1 cellular context compared by ENCODE assay signal in the genomic region with DNA sequence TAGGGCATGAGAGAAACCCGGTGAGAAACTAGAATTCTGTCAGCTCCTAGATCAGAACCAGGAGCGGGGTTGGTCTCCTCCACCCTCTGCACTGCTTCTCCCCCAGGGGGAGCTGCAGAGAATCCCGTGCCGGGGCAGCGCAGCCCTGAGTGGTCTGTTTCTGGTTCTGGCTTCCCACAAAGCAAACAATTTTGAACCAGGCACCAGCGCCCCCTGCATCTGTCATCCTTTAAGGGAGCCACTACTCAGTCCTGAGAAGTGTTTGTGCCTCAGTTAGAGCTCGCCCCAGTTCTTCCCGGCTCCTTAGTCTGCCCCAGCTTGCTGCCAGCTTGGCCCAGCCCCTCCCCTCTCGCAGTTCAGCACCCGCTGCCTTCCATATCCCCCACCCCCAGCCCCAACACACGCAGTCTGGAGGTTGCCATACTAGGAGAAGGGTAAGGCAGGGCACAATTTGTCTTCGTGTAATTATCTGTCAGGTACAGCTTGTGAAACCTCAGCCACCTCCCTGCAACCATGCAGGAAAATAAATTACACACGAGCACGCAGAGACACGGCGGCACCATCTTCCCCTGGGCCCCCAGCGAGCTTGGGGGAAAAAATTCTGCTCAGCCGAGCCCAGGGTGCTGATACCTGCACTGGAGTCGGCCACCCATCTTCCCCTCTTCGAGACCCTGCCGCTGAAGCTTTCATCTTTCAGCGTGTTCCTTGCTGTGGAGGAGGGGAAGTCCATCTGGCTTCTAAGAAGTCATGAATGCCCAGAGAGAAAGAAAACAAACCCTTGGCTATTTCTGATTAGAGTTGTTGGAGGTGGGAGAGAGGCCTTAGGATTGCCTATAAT.
TF ChIP-seq lines count a peak whose summit lies in the region.

No MANE protein-coding gene starts in this region.

TF ChIP-seq in H1, 55 proteins besides CTCF, POLR2A, EP300 and RAD21 (continued from another document):
- TF ChIP-seq, protein P1, sequence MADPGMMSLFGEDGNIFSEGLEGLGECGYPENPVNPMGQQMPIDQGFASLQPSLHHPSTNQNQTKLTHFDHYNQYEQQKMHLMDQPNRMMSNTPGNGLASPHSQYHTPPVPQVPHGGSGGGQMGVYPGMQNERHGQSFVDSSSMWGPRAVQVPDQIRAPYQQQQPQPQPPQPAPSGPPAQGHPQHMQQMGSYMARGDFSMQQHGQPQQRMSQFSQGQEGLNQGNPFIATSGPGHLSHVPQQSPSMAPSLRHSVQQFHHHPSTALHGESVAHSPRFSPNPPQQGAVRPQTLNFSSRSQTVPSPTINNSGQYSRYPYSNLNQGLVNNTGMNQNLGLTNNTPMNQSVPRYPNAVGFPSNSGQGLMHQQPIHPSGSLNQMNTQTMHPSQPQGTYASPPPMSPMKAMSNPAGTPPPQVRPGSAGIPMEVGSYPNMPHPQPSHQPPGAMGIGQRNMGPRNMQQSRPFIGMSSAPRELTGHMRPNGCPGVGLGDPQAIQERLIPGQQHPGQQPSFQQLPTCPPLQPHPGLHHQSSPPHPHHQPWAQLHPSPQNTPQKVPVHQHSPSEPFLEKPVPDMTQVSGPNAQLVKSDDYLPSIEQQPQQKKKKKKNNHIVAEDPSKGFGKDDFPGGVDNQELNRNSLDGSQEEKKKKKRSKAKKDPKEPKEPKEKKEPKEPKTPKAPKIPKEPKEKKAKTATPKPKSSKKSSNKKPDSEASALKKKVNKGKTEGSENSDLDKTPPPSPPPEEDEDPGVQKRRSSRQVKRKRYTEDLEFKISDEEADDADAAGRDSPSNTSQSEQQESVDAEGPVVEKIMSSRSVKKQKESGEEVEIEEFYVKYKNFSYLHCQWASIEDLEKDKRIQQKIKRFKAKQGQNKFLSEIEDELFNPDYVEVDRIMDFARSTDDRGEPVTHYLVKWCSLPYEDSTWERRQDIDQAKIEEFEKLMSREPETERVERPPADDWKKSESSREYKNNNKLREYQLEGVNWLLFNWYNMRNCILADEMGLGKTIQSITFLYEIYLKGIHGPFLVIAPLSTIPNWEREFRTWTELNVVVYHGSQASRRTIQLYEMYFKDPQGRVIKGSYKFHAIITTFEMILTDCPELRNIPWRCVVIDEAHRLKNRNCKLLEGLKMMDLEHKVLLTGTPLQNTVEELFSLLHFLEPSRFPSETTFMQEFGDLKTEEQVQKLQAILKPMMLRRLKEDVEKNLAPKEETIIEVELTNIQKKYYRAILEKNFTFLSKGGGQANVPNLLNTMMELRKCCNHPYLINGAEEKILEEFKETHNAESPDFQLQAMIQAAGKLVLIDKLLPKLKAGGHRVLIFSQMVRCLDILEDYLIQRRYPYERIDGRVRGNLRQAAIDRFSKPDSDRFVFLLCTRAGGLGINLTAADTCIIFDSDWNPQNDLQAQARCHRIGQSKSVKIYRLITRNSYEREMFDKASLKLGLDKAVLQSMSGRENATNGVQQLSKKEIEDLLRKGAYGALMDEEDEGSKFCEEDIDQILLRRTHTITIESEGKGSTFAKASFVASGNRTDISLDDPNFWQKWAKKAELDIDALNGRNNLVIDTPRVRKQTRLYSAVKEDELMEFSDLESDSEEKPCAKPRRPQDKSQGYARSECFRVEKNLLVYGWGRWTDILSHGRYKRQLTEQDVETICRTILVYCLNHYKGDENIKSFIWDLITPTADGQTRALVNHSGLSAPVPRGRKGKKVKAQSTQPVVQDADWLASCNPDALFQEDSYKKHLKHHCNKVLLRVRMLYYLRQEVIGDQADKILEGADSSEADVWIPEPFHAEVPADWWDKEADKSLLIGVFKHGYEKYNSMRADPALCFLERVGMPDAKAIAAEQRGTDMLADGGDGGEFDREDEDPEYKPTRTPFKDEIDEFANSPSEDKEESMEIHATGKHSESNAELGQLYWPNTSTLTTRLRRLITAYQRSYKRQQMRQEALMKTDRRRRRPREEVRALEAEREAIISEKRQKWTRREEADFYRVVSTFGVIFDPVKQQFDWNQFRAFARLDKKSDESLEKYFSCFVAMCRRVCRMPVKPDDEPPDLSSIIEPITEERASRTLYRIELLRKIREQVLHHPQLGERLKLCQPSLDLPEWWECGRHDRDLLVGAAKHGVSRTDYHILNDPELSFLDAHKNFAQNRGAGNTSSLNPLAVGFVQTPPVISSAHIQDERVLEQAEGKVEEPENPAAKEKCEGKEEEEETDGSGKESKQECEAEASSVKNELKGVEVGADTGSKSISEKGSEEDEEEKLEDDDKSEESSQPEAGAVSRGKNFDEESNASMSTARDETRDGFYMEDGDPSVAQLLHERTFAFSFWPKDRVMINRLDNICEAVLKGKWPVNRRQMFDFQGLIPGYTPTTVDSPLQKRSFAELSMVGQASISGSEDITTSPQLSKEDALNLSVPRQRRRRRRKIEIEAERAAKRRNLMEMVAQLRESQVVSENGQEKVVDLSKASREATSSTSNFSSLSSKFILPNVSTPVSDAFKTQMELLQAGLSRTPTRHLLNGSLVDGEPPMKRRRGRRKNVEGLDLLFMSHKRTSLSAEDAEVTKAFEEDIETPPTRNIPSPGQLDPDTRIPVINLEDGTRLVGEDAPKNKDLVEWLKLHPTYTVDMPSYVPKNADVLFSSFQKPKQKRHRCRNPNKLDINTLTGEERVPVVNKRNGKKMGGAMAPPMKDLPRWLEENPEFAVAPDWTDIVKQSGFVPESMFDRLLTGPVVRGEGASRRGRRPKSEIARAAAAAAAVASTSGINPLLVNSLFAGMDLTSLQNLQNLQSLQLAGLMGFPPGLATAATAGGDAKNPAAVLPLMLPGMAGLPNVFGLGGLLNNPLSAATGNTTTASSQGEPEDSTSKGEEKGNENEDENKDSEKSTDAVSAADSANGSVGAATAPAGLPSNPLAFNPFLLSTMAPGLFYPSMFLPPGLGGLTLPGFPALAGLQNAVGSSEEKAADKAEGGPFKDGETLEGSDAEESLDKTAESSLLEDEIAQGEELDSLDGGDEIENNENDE (IDR thresholded peaks at IDR 0.05; ENCODE audit: insufficient replicate concordance, low read length), result no peak
- no peak for TF ChIP-seq SP4 (IDR thresholded peaks at IDR 0.05; ENCODE audit: low read length)
- no peak for TF ChIP-seq SUZ12 (IDR thresholded peaks at IDR 0.05; ENCODE audit: low read length)
- 0 out of 2 replicates have a peak, but pooled peaks have one; percentile 41 for TF ChIP-seq SP1 (IDR thresholded peaks at IDR 0.05; ENCODE audit: low read depth, low read length)
- TF ChIP-seq, protein P2, sequence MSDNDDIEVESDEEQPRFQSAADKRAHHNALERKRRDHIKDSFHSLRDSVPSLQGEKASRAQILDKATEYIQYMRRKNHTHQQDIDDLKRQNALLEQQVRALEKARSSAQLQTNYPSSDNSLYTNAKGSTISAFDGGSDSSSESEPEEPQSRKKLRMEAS (IDR thresholded peaks at IDR 0.05), result peak; percentile 23; the same call in 1 of the 2 replicates
- peak; percentile 46 to 58; a peak in 1 of 4 replicates for TF ChIP-seq HDAC2 (IDR thresholded peaks at IDR 0.05; ENCODE audit: borderline replicate concordance in 1 of 2, low read depth in 2 of 2, low read length in 2 of 2)
- TF ChIP-seq TCF12 (IDR thresholded peaks at IDR 0.05; ENCODE audit: low read depth, low read length), result no peak
- TF ChIP-seq, protein P3, sequence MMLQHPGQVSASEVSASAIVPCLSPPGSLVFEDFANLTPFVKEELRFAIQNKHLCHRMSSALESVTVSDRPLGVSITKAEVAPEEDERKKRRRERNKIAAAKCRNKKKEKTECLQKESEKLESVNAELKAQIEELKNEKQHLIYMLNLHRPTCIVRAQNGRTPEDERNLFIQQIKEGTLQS (IDR thresholded peaks at IDR 0.05; ENCODE audit: insufficient read depth, low read depth, low read length), result 0 out of 2 replicates have a peak, but pooled peaks have one; percentile 3
- no peak for TF ChIP-seq GTF2F1 (IDR thresholded peaks at IDR 0.05; ENCODE audit: borderline replicate concordance, low read depth, low read length)
- TF ChIP-seq BCL11A (IDR thresholded peaks at IDR 0.05; ENCODE audit: low read depth in 2 of 2, low read length in 2 of 2), result no peak
- no peak for TF ChIP-seq RFX5 (IDR thresholded peaks at IDR 0.05; ENCODE audit: borderline replicate concordance, low read depth, low read length)
- TF ChIP-seq CTBP2 (IDR thresholded peaks at IDR 0.05; ENCODE audit: borderline replicate concordance, insufficient read depth, insufficient read length, low read length), result no peak
- TF ChIP-seq TEAD4 (IDR thresholded peaks at IDR 0.05; ENCODE audit: low read depth, low read length), result 0 out of 2 replicates have a peak, but pooled peaks have one; percentile 28
- no peak for TF ChIP-seq BACH1 (IDR thresholded peaks at IDR 0.05; ENCODE audit: low read length)
- peak; percentile 71 for TF ChIP-seq TAF7 (optimal IDR thresholded peaks at IDR 0.05; ENCODE audit: borderline replicate concordance, low read depth, low read length)
- TF ChIP-seq SP2 (IDR thresholded peaks at IDR 0.05; ENCODE audit: low read length), result no peak
